19 cellular contexts compared by ENCODE assay signal in genomic region chr3:28906561-28907310, GRCh38.
"Had no signal": no experiment of that assay in that cellular context is flagged by ENCODE, and none has a peak within 500 bp of the region (broad histone marks: within the 10 kb centered on the region; RNA-seq: fewer than 3 reads in every experiment).

No MANE protein-coding gene starts in this region.

- H3K36me3 ChIP-seq: esophagus squamous epithelium, lower lobe of right lung, neural progenitor cell, right lobe of liver, stomach, thyroid gland, vagina had no signal

- H3K79me2 ChIP-seq: parathyroid adenoma had no signal

- H3K4me3 ChIP-seq: esophagus squamous epithelium, lower lobe of right lung, neural progenitor cell, right lobe of liver, stomach, thyroid gland, vagina had no signal

- DNase-seq: cortex of kidney; effector memory CD8-positive, alpha-beta T cell; esophagus squamous epithelium; left ventricle myocardium superior; lower lobe of right lung; naive B cell; right lobe of liver; stimulated activated CD4-positive, alpha-beta T cell treated with anti-CD3 and anti-CD28 coated beads, Interleukin-2, amount 100 ng/mL, for 24 hours; stimulated activated CD4-positive, alpha-beta T cell treated with anti-CD3 and anti-CD28 coated beads, Interleukin-4, amount 100 ng/mL, for 24 hours; stimulated activated naive CD4-positive, alpha-beta T cell treated with Interleukin-2 at 50 U/mL for 16 hours; stomach; thyroid gland; trophoblast cell had no signal

- H2AFZ ChIP-seq: neural progenitor cell, parathyroid adenoma had no signal

- H3K9me3 Mint-ChIP-seq: stimulated activated effector memory CD8-positive, alpha-beta T cell treated with anti-CD3 and anti-CD28 coated beads, Interleukin-12 subunit alpha, Interleukin-12 subunit beta, amount 100 ng/mL, for 72 hours had no signal

- H3K4me3 Mint-ChIP-seq: effector memory CD8-positive, alpha-beta T cell; naive B cell; nephron; neural progenitor cell; stimulated activated effector memory CD8-positive, alpha-beta T cell treated with anti-CD3 and anti-CD28 coated beads, Interleukin-12 subunit alpha, Interleukin-12 subunit beta, amount 100 ng/mL, for 72 hours had no signal

- H3K4me1 Mint-ChIP-seq: naive B cell; nephron; neural progenitor cell; stimulated activated effector memory CD8-positive, alpha-beta T cell treated with anti-CD3 and anti-CD28 coated beads, Interleukin-12 subunit alpha, Interleukin-12 subunit beta, amount 100 ng/mL, for 72 hours had no signal

- H3K4me2 ChIP-seq: neural progenitor cell had no signal

- H3K27ac Mint-ChIP-seq: effector memory CD8-positive, alpha-beta T cell; naive B cell; nephron; neural progenitor cell; progenitor cell of endocrine pancreas; stimulated activated effector memory CD8-positive, alpha-beta T cell treated with anti-CD3 and anti-CD28 coated beads, Interleukin-12 subunit alpha, Interleukin-12 subunit beta, amount 100 ng/mL, for 72 hours had no signal

- H3K27me3 ChIP-seq: esophagus squamous epithelium, neural progenitor cell, right lobe of liver, stomach, thyroid gland, vagina had no signal

- H3K9ac ChIP-seq: neural progenitor cell, parathyroid adenoma had no signal

- ATAC-seq: effector memory CD8-positive, alpha-beta T cell; left ventricle myocardium superior; lower lobe of right lung; right lobe of liver had no signal

- H3K27me3 Mint-ChIP-seq: effector memory CD8-positive, alpha-beta T cell; progenitor cell of endocrine pancreas had no signal

- H3K36me3 Mint-ChIP-seq: naive B cell; neural progenitor cell; stimulated activated effector memory CD8-positive, alpha-beta T cell treated with anti-CD3 and anti-CD28 coated beads, Interleukin-12 subunit alpha, Interleukin-12 subunit beta, amount 100 ng/mL, for 72 hours had no signal

- H3K27ac ChIP-seq: esophagus squamous epithelium, lower lobe of right lung, neural progenitor cell, parathyroid adenoma, right lobe of liver, stomach, thyroid gland, vagina had no signal

- H3K4me1 ChIP-seq: esophagus squamous epithelium, parathyroid adenoma, right lobe of liver, thyroid gland, vagina had no signal

- H3K9me3 ChIP-seq: lower lobe of right lung, right lobe of liver, thyroid gland, vagina had no signal
